8 cellular contexts compared by ENCODE assay signal in the genomic region with DNA sequence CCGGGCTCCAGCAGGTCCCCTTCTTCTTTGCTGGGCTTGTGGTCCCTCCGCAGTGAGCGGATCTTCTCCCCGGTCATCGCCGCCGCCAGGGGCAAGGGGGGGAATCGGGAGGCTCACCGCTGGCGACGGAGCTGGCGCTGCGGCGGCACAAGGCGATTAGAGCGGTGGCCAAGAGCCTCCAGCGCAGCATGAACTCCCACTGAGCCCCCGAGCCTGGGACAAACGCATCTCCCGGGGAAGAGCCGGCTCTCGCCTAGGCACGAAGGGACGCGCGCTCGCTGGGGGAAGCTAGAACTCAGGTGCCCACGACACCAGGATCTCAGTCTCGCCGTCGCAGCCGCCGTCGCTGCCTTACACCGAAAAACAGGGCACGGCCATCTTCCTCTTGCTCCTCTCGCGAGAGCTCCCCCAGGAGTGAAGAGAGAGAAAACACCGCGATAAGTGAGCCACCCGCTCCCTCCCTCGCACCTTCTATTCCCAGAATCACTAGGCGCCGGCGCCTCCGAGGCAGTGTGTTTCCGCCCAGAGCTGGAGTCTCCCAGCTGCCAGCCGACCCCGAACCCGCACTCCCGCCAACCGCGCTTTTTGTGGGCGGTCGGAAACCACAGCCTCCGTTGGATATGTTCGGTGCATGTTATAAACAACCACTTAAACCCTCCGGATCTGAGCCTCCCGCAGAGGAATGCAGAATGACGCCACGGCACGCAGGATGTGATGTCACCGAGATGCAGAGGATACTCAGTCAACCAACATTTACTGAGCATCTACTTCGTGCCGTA. TPM values are rescaled to one million over a fixed set of nuclear protein-coding genes. Genes with fewer than 3 reads are reported as not detected.
DNase-seq lines count a peak whose midpoint lies in the region; ATAC-seq and TF ChIP-seq lines count a peak whose summit lies in the region.

Gene ANKRD13C (minus strand): TSS at position 391 of the 779 bp plus-strand sequence. CDS start 314 bp downstream, at position 77.

- peak within 1 kb of the TSS; percentile 90 to 92 for H3K27ac ChIP-seq in left lung

- ATAC-seq in GM19351 (IDR thresholded peaks at IDR 0.05; ENCODE audit: unreplicated experiment) (peak; percentile 83), HG03521 (IDR thresholded peaks at IDR 0.05; ENCODE audit: unreplicated experiment) (peak; percentile 89), left lung (peak; percentile 97)

- DNase-seq in C1 segment of cervical spinal cord (lab: John Stamatoyannopoulos, UW) = peak; percentile 51 to 93 (median 86)
- DNase-seq in NCI-H748 (lab: John Stamatoyannopoulos, UW; ENCODE audit: unreplicated experiment) = peak; percentile 97
- DNase-seq in activated CD4-positive, alpha-beta T cell treated with anti-CD3 and anti-CD28 coated beads, Interleukin-2, amount 50 U/mL, for 24 hours (ENCODE audit: low read depth in 1 of 2, low spot score in 1 of 2) = peak; percentile 80 to 86
- peak; percentile 97 for DNase-seq in dermis blood vessel endothelial cell
- DNase-seq in left lung = peak; percentile 91 to 94
- peak; percentile 78 to 80 for DNase-seq in stimulated activated CD4-positive, alpha-beta T cell treated with anti-CD3 and anti-CD28 coated beads, Interleukin-2, amount 100 ng/mL, for 48 hours

- intact Hi-C loops in left lung (cut with DNase I) = no loop called here

- H3K36me3 ChIP-seq in left lung = peaks cover 0 to 7% of the 10 kb centered on the region in 2 donors

- no peaks in the 10 kb centered on the region for H3K9me3 ChIP-seq in left lung

- no peak for TF ChIP-seq CTCF in left lung (IDR thresholded peaks at IDR 0.05)

- H3K4me1 ChIP-seq in left lung = peaks cover 9 to 48% of the 10 kb centered on the region in 2 donors

- H3K4me3 ChIP-seq in left lung = peak within 1 kb of the TSS; percentile 77 to 79

- H3K27me3 ChIP-seq in left lung = no peaks in the 10 kb centered on the region

RNA-seq across cellular contexts. Expression of gene ANKRD13C, which starts in this region (rescaled TPM):
- total RNA-seq in dermis blood vessel endothelial cell (25.9 and 27.6 TPM in 2 replicates), left lung (10 to 100 TPM; 19.1 to 19.5 TPM)

Comparison
In these comparisons a context has a peak if more than half of its experiments do, and no peak if none do; other contexts are left out.
1. Peak in every context shown above with its lines: DNase-seq, ATAC-seq, H3K4me3 ChIP-seq and H3K27ac ChIP-seq.